Comparison of ENCODE assay signal across 8 cellular contexts in genomic region chr11:61695917-61696316, GRCh38.
A peak's percentile ranks its signal among the peaks of the same experiment; 100 is the strongest.
DNase-seq lines count a peak whose midpoint lies in the region; ATAC-seq and TF ChIP-seq lines count a peak whose summit lies in the region.

No MANE protein-coding gene starts in this region.

- DNase-seq in EL (peak; percentile 93), brain microvascular endothelial cell (peak; percentile 75), left kidney (ENCODE audit: low read depth, low spot score) (peak; percentile 55)
- DNase-seq in activated CD4-positive, CD25-positive, alpha-beta regulatory T cell (lab: John Stamatoyannopoulos, UW), result peak; percentile 78 to 88 (median 80)
- peak; percentile 82 to 85 (median 84) for DNase-seq in stimulated activated CD4-positive, alpha-beta T cell treated with anti-CD3 and anti-CD28 coated beads, TNF-alpha, amount 100 ng/mL, for 1 hour (ENCODE audit: low read depth in 3 of 3, low spot score in 1 of 3)

- no peaks in the 10 kb centered on the region for H3K27me3 ChIP-seq in brain microvascular endothelial cell (replicated peaks)

- peak; percentile 36 for TF ChIP-seq CTCF in brain microvascular endothelial cell (IDR thresholded peaks at IDR 0.05; ENCODE audit: low read depth, low read length, missing control alignments)

- peak overlapping the region; percentile 34 for H3K27ac ChIP-seq in brain microvascular endothelial cell

- peak; percentile 59 for ATAC-seq in HG03196 (IDR thresholded peaks at IDR 0.05; ENCODE audit: unreplicated experiment)
- ATAC-seq in GM19035 (IDR thresholded peaks at IDR 0.05; ENCODE audit: unreplicated experiment), result no peak
- ATAC-seq in HG02571 (IDR thresholded peaks at IDR 0.05; ENCODE audit: unreplicated experiment), result no peak

- H3K4me3 ChIP-seq in brain microvascular endothelial cell (ENCODE audit: low read depth, low read length), result peak overlapping the region; percentile 30

- no peaks in the 10 kb centered on the region for H3K36me3 ChIP-seq in brain microvascular endothelial cell (replicated peaks)

- in situ Hi-C loops in brain microvascular endothelial cell (cut with HindIII; ENCODE audit: low pct_ligation_motif_present, low sequenced_read_pairs), result no loop called here
